Comparison of ENCODE assay signal across 13 cellular contexts in genomic region chr2:174117951-174118930, GRCh38.
A peak's percentile ranks its signal among the peaks of the same experiment; 100 is the strongest.
DNase-seq lines count a peak whose midpoint lies in the region; ATAC-seq and TF ChIP-seq lines count a peak whose summit lies in the region.
"Had no signal": no experiment of that assay in that cellular context is flagged by ENCODE, and none has a peak within 500 bp of the region (broad histone marks: within the 10 kb centered on the region; RNA-seq: fewer than 3 reads in every experiment).

No MANE protein-coding gene starts in this region.

- peaks cover 62% of the 10 kb centered on the region for H3K36me3 Mint-ChIP-seq in activated T-cell treated with anti-CD3 and anti-CD28 coated beads, Interleukin-2, amount 50 U/mL, for 24 hours (ENCODE audit: low read depth)
- H3K36me3 Mint-ChIP-seq in CD14-positive monocyte = peaks cover 23 to 32% of the 10 kb centered on the region in 2 donors
- H3K36me3 Mint-ChIP-seq: natural killer cell had no signal

- H3K4me3 ChIP-seq in RWPE2 (ENCODE audit: severe bottlenecking) = no peak overlapping the region
- H3K4me3 ChIP-seq: esophagus squamous epithelium had no signal

- no peak overlapping the region for H3K27ac Mint-ChIP-seq in activated T-cell treated with anti-CD3 and anti-CD28 coated beads, Interleukin-2, amount 50 U/mL, for 24 hours
- H3K27ac Mint-ChIP-seq in CD14-positive monocyte = peak overlapping the region in 2 of 7 donors; percentile 24 to 58
- H3K27ac Mint-ChIP-seq: activated naive CD4-positive, alpha-beta T cell treated with anti-CD3 and anti-CD28 coated beads, Interleukin-2, amount 50 U/mL, for 24 hours; IgD-negative memory B cell; natural killer cell had no signal

- H3K4me1 Mint-ChIP-seq in activated T-cell treated with anti-CD3 and anti-CD28 coated beads, Interleukin-2, amount 50 U/mL, for 24 hours (ENCODE audit: low read depth) = peaks cover 9% of the 10 kb centered on the region
- H3K4me1 Mint-ChIP-seq in CD14-positive monocyte = no peaks in the 10 kb centered on the region
- H3K4me1 Mint-ChIP-seq: IgD-negative memory B cell, natural killer cell had no signal

- no peaks in the 10 kb centered on the region for H3K9me3 Mint-ChIP-seq in activated T-cell treated with anti-CD3 and anti-CD28 coated beads, Interleukin-2, amount 50 U/mL, for 24 hours
- no peaks in the 10 kb centered on the region for H3K9me3 Mint-ChIP-seq in CD14-positive monocyte
- H3K9me3 Mint-ChIP-seq: activated naive CD4-positive, alpha-beta T cell treated with anti-CD3 and anti-CD28 coated beads, Interleukin-2, amount 50 U/mL, for 24 hours; IgD-negative memory B cell; natural killer cell had no signal

- H3K27ac ChIP-seq in RWPE2 (ENCODE audit: poor library complexity, severe bottlenecking) = peak overlapping the region; percentile 82
- H3K27ac ChIP-seq: esophagus squamous epithelium had no signal

- H3K27me3 ChIP-seq in RWPE2 (ENCODE audit: insufficient read depth, poor library complexity, severe bottlenecking) = no peaks in the 10 kb centered on the region
- H3K27me3 ChIP-seq: esophagus squamous epithelium had no signal

- peaks cover 59% of the 10 kb centered on the region for H3K4me1 ChIP-seq in RWPE2 (ENCODE audit: insufficient read depth, poor library complexity, severe bottlenecking)

- ATAC-seq in RWPE2 (ENCODE audit: low read depth) = peak; percentile 82
- ATAC-seq: activated CD4-positive, CD25-positive, alpha-beta regulatory T cell treated with anti-CD3 and anti-CD28 coated beads, Interleukin-2, amount 50 U/mL, for 24 hours; natural killer cell had no signal

- intact Hi-C loops in CD14-positive monocyte (cut with micrococcal nuclease) = no loop called here

- TF ChIP-seq CTCF in RWPE2 (IDR thresholded peaks at IDR 0.05; ENCODE audit: poor library complexity, severe bottlenecking) = no peak
- TF ChIP-seq CTCF in CD14-positive monocyte (IDR thresholded peaks at IDR 0.05) = no peak

- H3K4me3 Mint-ChIP-seq in activated T-cell treated with anti-CD3 and anti-CD28 coated beads, Interleukin-2, amount 50 U/mL, for 24 hours = no peak overlapping the region
- H3K4me3 Mint-ChIP-seq in CD14-positive monocyte = no peak overlapping the region
- H3K4me3 Mint-ChIP-seq: activated naive CD4-positive, alpha-beta T cell treated with anti-CD3 and anti-CD28 coated beads, Interleukin-2, amount 50 U/mL, for 24 hours; IgD-negative memory B cell; natural killer cell had no signal

- peaks cover 26% of the 10 kb centered on the region for H3K36me3 ChIP-seq in RWPE2 (ENCODE audit: low read depth)
- H3K36me3 ChIP-seq: esophagus squamous epithelium had no signal

- H3K27me3 Mint-ChIP-seq in activated T-cell treated with anti-CD3 and anti-CD28 coated beads, Interleukin-2, amount 50 U/mL, for 24 hours = no peaks in the 10 kb centered on the region
- peaks cover 0 to 3% (median 0%) of the 10 kb centered on the region in 3 donors for H3K27me3 Mint-ChIP-seq in CD14-positive monocyte (ENCODE audit: low read depth in 3 of 3)
- H3K27me3 Mint-ChIP-seq: activated naive CD4-positive, alpha-beta T cell treated with anti-CD3 and anti-CD28 coated beads, Interleukin-2, amount 50 U/mL, for 24 hours; IgD-negative memory B cell had no signal

- no peaks in the 10 kb centered on the region for H3K9me3 ChIP-seq in RWPE2 (ENCODE audit: severe bottlenecking)
- H3K9me3 ChIP-seq: esophagus squamous epithelium had no signal

- DNase-seq in H4 (ENCODE audit: low spot score) (peak; percentile 4), RWPE2 (ENCODE audit: low spot score) (no peak), fibroblast of peridontal ligament (ENCODE audit: extremely low read depth) (peak; percentile 81), smooth muscle cell of the brain vasculature (ENCODE audit: low read depth, low spot score) (peak; percentile 18), CD14-positive monocyte (ENCODE audit: low spot score) (no peak), GOT3 (lab: John Stamatoyannopoulos, UW) (no peak)
- no peak for DNase-seq in activated T-cell treated with anti-CD3 and anti-CD28 coated beads, Interleukin-2, amount 50 U/mL, for 24 hours
- DNase-seq: esophagus squamous epithelium; natural killer cell; NK-92 treated with Interleukin-12 subunit alpha and Interleukin-12 subunit beta, amount 100 ng/mL, for 24 hours had no signal

Comparison
In these comparisons a context has a peak if more than half of its experiments do, and no peak if none do; other contexts are left out.
1. DNase-seq: peak in H4 (single experiment), fibroblast of peridontal ligament (single experiment) and smooth muscle cell of the brain vasculature (single experiment); none in RWPE2 (single experiment), activated T-cell treated with anti-CD3 and anti-CD28 coated beads, Interleukin-2, amount 50 U/mL, for 24 hours (single experiment), CD14-positive monocyte (single experiment) and GOT3 (single experiment).